ENCODE assay signal across 8 cellular contexts in the genomic region with DNA sequence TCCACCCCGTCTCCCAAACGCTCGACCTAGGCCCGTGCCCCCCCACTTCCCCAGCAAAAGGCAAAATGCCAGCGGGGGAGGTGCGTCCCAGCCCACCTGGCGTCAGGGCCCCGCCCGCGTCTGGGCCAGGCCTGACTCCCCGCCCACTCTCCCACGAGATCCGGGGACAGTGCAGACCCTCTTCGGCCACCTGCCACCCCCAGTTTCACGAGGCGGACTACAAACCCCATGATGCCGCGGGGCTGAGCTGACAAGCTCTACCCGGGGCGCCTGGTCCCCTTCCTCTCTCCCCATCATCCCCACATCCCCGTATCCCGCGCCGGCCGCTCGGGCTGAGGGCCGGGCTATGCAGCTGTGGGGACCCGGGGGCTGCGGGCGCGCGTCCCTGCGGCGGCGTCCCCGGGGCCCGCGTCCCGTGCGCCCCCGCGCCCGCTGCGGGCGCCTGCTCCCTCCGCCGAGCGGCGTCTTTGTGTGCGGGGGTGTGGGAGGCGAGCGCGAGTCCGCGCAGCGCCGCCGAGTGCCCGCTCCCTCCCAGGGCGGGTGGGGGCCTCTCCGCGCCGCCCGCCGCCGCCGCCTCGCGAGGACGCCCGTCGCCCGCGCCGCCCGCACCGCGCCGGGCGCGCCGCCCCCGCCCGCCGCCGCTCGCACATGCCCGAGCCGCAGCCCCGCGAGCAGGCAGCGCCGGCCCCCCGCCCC. TPM values are rescaled to one million over a fixed set of nuclear protein-coding genes. Genes with fewer than 3 reads are reported as not detected.
DNase-seq lines count a peak whose midpoint lies in the region; ATAC-seq and TF ChIP-seq lines count a peak whose summit lies in the region.

Gene ANKRD13B, plus strand, starts transcription at position 283 of the 696 bp plus-strand sequence. CDS start 490 bp downstream, outside the sequence.

- H3K27me3 ChIP-seq in psoas muscle (ENCODE audit: insufficient read depth in 3 of 3, low read length in 2 of 3) = no peaks in the 10 kb centered on the region

- intact Hi-C loops in left ventricle myocardium superior (cut with micrococcal nuclease) = no loop called here
- intact Hi-C loops in psoas muscle (cut with DNase I) = no loop called here

- H3K9me3 ChIP-seq in psoas muscle = no peaks in the 10 kb centered on the region

- no peak for TF ChIP-seq CTCF in GM12864 (IDR thresholded peaks at IDR 0.05; ENCODE audit: low read depth, low read length, missing control alignments)
- TF ChIP-seq CTCF in psoas muscle (IDR thresholded peaks at IDR 0.05) = no peak

- H3K36me3 ChIP-seq in psoas muscle (ENCODE audit: insufficient read depth in 1 of 2, low read depth in 1 of 2) = no peaks in the 10 kb centered on the region

- DNase-seq in A172 (ENCODE audit: low spot score) = no peak
- DNase-seq in GM12864 (ENCODE audit: low read depth) = no peak
- DNase-seq in NCI-H510A treated with DMSO at 0.1 percent for 48 hours (lab: John Stamatoyannopoulos, UW) = peak; percentile 74
- DNase-seq in activated naive CD4-positive, alpha-beta T cell treated with anti-CD3 and anti-CD28 coated beads, Interleukin-2, amount 50 U/mL, for 16 hours = peak; percentile 60
- peak; percentile 68 for DNase-seq in left ventricle myocardium superior
- peak; percentile 52 to 74 for DNase-seq in psoas muscle
- no peak for DNase-seq in GF-D8 (lab: John Stamatoyannopoulos, UW)

- H3K4me1 ChIP-seq in psoas muscle = peaks cover 50% of the 10 kb centered on the region

- peak within 1 kb of the TSS; percentile 89 for H3K27ac ChIP-seq in psoas muscle

- peak within 1 kb of the TSS; percentile 55 for H3K4me3 ChIP-seq in GM12864 (ENCODE audit: low read depth, low read length)
- peak within 1 kb of the TSS; percentile 84 for H3K4me3 ChIP-seq in psoas muscle

- ATAC-seq in left ventricle myocardium superior (peak; percentile 11), psoas muscle (no peak), HG02763 (IDR thresholded peaks at IDR 0.05; ENCODE audit: unreplicated experiment) (no peak)

- 0 to 3% (median 0%) methylated on average over 20 to 92 of the region's 94 CpGs for WGBS in psoas muscle, 3 donors

RNA-seq across cellular contexts. Expression of gene ANKRD13B, which starts in this region (rescaled TPM):
- total RNA-seq in A172 (2014; rRNA removed; shearing (Covaris generic)) = 17.6 and 21.8 TPM in 2 replicates
- 8.3 TPM for total RNA-seq in left ventricle myocardium superior
- 10 to 100 TPM in 1 of 4 donors, 1 to 10 TPM in 3; 6.4 to 14.8 (median 6.8) TPM for total RNA-seq in psoas muscle
- polyA plus RNA-seq in psoas muscle = 10 to 100 TPM in 1 of 3 donors, 1 to 10 TPM in 2; 5.4 to 10.7 (median 9.7) TPM

Comparison
In these comparisons a context has a peak if more than half of its experiments do, and no peak if none do; other contexts are left out.
1. DNase-seq: peak in NCI-H510A treated with DMSO at 0.1 percent for 48 hours (single experiment), activated naive CD4-positive, alpha-beta T cell treated with anti-CD3 and anti-CD28 coated beads, Interleukin-2, amount 50 U/mL, for 16 hours (single experiment), left ventricle myocardium superior (single experiment) and psoas muscle (2 of 2); none in A172 (single experiment), GM12864 (single experiment) and GF-D8 (single experiment).